10 cellular contexts compared by ENCODE assay signal in the genomic region with DNA sequence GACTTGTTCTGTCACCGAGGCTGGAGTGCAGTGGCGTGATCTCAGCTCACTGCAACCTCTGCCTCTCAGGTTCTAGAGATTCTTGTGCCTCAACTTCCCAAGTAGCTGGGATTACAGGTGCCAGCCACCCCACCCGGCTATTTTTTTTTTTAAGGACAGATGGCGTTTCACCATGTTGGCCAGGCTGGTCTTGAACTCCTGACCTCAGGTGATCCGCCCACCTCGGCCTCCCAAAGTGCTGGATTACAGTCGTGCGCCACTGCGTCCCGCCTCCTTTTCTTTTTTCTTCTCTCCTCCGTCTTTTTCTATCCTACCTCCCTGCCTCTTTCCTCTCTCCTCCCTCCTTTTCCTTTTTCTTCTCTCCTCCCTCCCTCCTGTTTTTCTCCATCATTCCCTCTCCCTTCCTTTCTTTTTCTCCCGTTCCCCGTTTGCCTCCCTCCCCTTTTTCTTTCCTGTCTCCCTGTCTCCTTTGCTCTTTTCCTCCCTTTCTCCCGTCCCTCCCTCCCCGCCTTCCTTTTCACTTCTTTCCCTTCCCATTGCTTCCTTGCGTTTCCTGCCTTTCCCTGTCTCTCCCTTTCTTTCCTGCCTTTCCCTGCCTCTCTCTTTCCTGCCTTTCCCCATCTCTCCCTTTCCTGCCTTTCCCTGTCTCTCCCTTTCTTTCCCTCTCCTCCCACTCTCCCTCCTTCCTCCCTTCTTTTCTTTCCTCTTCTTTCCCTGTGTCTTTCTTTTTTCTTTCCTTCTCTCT. TPM values are rescaled to one million over a fixed set of nuclear protein-coding genes. Genes with fewer than 3 reads are reported as not detected.
DNase-seq lines count a peak whose midpoint lies in the region; ATAC-seq and TF ChIP-seq lines count a peak whose summit lies in the region.
"Had no signal": no experiment of that assay in that cellular context is flagged by ENCODE, and none has a peak within 500 bp of the region (broad histone marks: within the 10 kb centered on the region; RNA-seq: fewer than 3 reads in every experiment).

No MANE protein-coding gene starts in this region.

- H2AFZ ChIP-seq in SK-N-SH (ENCODE audit: low read depth), result no peak overlapping the region

- H4K20me1 ChIP-seq in SK-N-SH (ENCODE audit: insufficient read depth), result peaks cover 24% of the 10 kb centered on the region

- peaks cover 49% of the 10 kb centered on the region for H3K4me1 Mint-ChIP-seq in activated CD8-positive, alpha-beta T cell treated with anti-CD3 and anti-CD28 coated beads, Interleukin-2, amount 10 ng/mL, durations not matched to agents 7 days and 5 days (ENCODE audit: low read depth)
- peaks cover 57% of the 10 kb centered on the region for H3K4me1 Mint-ChIP-seq in stimulated activated naive CD8-positive, alpha-beta T cell treated with anti-CD3 and anti-CD28 coated beads, Interleukin-15, amount 100 ng/mL, for 72 hours

- H3K27ac Mint-ChIP-seq in activated CD8-positive, alpha-beta T cell treated with anti-CD3 and anti-CD28 coated beads, Interleukin-2, amount 10 ng/mL, durations not matched to agents 7 days and 5 days, result peak overlapping the region; percentile 97
- peak overlapping the region; percentile 98 to 99 for H3K27ac Mint-ChIP-seq in stimulated activated naive CD8-positive, alpha-beta T cell treated with anti-CD3 and anti-CD28 coated beads, Interleukin-15, amount 100 ng/mL, for 72 hours

- peaks cover 7% of the 10 kb centered on the region for H3F3A ChIP-seq in SK-N-SH (replicated peaks; ENCODE audit: insufficient read depth)

- H3K36me3 ChIP-seq in SK-N-SH (replicated peaks in 1 of 2; ENCODE audit: control insufficient read depth in 1 of 2, insufficient read depth in 2 of 2, low read length in 1 of 2) (peaks cover 9 to 23% of the 10 kb centered on the region in 2 experiments), left ventricle myocardium inferior (peaks cover 24% of the 10 kb centered on the region)

- H3K4me1 ChIP-seq in SK-N-SH (ENCODE audit: control insufficient read depth in 1 of 2, insufficient read depth in 2 of 2, low read depth in 1 of 2, low read length in 1 of 2) (peaks cover 5 to 21% of the 10 kb centered on the region in 2 experiments; a peak in 2 of 4 replicates), left ventricle myocardium inferior (peaks cover 52% of the 10 kb centered on the region)

- H3K9me3 ChIP-seq in SK-N-SH (no peaks in the 10 kb centered on the region), left ventricle myocardium inferior (replicated peaks) (no peaks in the 10 kb centered on the region)

- no peaks in the 10 kb centered on the region for H3K9me3 Mint-ChIP-seq in activated CD8-positive, alpha-beta T cell treated with anti-CD3 and anti-CD28 coated beads, Interleukin-2, amount 10 ng/mL, durations not matched to agents 7 days and 5 days (ENCODE audit: insufficient read depth)
- no peaks in the 10 kb centered on the region for H3K9me3 Mint-ChIP-seq in stimulated activated naive CD8-positive, alpha-beta T cell treated with anti-CD3 and anti-CD28 coated beads, Interleukin-15, amount 100 ng/mL, for 72 hours

- DNase-seq in SK-N-SH (no peak), left ventricle myocardium inferior (no peak), HK-2 (ENCODE audit: unreplicated experiment) (no peak)
- no peak for DNase-seq in activated CD8-positive, alpha-beta T cell treated with anti-CD3 and anti-CD28 coated beads, Interleukin-2, amount 10 ng/mL, durations not matched to agents 7 days and 5 days
- no peak for DNase-seq in stimulated activated naive CD8-positive, alpha-beta T cell treated with anti-CD3 and anti-CD28 coated beads, Interleukin-15, amount 100 ng/mL, for 72 hours
- DNase-seq in stimulated activated CD4-positive, alpha-beta T cell treated with anti-CD3 and anti-CD28 coated beads, Interleukin-4, amount 100 ng/mL, for 4 hours, result no peak
- DNase-seq: activated effector memory CD4-positive, alpha-beta T cell treated with Interleukin-2 at 50 U/mL for 16 hours; NCI-H526 had no signal

- H3K4me3 Mint-ChIP-seq in activated CD8-positive, alpha-beta T cell treated with anti-CD3 and anti-CD28 coated beads, Interleukin-2, amount 10 ng/mL, durations not matched to agents 7 days and 5 days, result peak overlapping the region; percentile 92
- H3K4me3 Mint-ChIP-seq in stimulated activated naive CD8-positive, alpha-beta T cell treated with anti-CD3 and anti-CD28 coated beads, Interleukin-15, amount 100 ng/mL, for 72 hours, result peak overlapping the region; percentile 98 to 99

- POLR2A ChIA-PET in SK-N-SH (lab: Yijun Ruan, JAX), result no interaction called here
- POLR2A ChIA-PET in activated CD8-positive, alpha-beta T cell treated with anti-CD3 and anti-CD28 coated beads, Interleukin-2, amount 10 ng/mL, durations not matched to agents 7 days and 5 days (lab: Charles Lee), result no interaction called here

- H3K27me3 Mint-ChIP-seq in activated CD8-positive, alpha-beta T cell treated with anti-CD3 and anti-CD28 coated beads, Interleukin-2, amount 10 ng/mL, durations not matched to agents 7 days and 5 days (ENCODE audit: low read depth), result no peaks in the 10 kb centered on the region
- no peaks in the 10 kb centered on the region for H3K27me3 Mint-ChIP-seq in stimulated activated naive CD8-positive, alpha-beta T cell treated with anti-CD3 and anti-CD28 coated beads, Interleukin-15, amount 100 ng/mL, for 72 hours

- WGBS in SK-N-SH (ENCODE audit: low lambda C conversion rate), result 79% methylated on average over 16 of the region's 16 CpGs

- no peak for ATAC-seq in SK-N-SH treated with all-trans-retinoic acid at 6 μM for 48 hours
- no peak for ATAC-seq in activated CD8-positive, alpha-beta T cell treated with anti-CD3 and anti-CD28 coated beads, Interleukin-2, amount 10 ng/mL, durations not matched to agents 7 days and 5 days
- ATAC-seq in stimulated activated naive CD8-positive, alpha-beta T cell treated with anti-CD3 and anti-CD28 coated beads, Interleukin-15, amount 100 ng/mL, for 72 hours, result no peak
- ATAC-seq in GM19023 (IDR thresholded peaks at IDR 0.05; ENCODE audit: unreplicated experiment), result no peak

- TF ChIP-seq RAD21 in SK-N-SH (IDR thresholded peaks at IDR 0.05; ENCODE audit: low read length), result no peak

- intact Hi-C loops in left ventricle myocardium inferior (cut with micrococcal nuclease), result no loop called here

- no peak for TF ChIP-seq EP300 in SK-N-SH (IDR thresholded peaks at IDR 0.05; ENCODE audit: borderline replicate concordance in 1 of 2, low read depth in 1 of 2, low read length in 1 of 2)

- peaks cover 62% of the 10 kb centered on the region for H3K79me2 ChIP-seq in SK-N-SH (ENCODE audit: insufficient read depth)

- CTCF ChIA-PET in SK-N-SH (lab: Yijun Ruan, JAX), result no interaction called here
- CTCF ChIA-PET in activated CD8-positive, alpha-beta T cell treated with anti-CD3 and anti-CD28 coated beads, Interleukin-2, amount 10 ng/mL, durations not matched to agents 7 days and 5 days (lab: Charles Lee), result no interaction called here

- TF ChIP-seq CTCF in SK-N-SH (IDR thresholded peaks at IDR 0.05) (no peak), left ventricle myocardium inferior (IDR thresholded peaks at IDR 0.05; ENCODE audit: borderline replicate concordance) (no peak)

- H3K9me2 ChIP-seq in SK-N-SH, result no peaks in the 10 kb centered on the region

- H3K27me3 ChIP-seq in SK-N-SH (ENCODE audit: insufficient read depth), result no peaks in the 10 kb centered on the region
- no peaks in the 10 kb centered on the region for H3K27me3 ChIP-seq in left ventricle myocardium inferior (ENCODE audit: low read depth)

- H3K27ac ChIP-seq in SK-N-SH (ENCODE audit: low read depth in 2 of 2, low read length in 1 of 2) (no peak overlapping the region), left ventricle myocardium inferior (replicated peaks) (peak overlapping the region; percentile 100)

- H3K4me3 ChIP-seq in SK-N-SH (ENCODE audit: low read depth in 2 of 2, low read length in 1 of 2) (peak overlapping the region in 1 of 2 experiments; percentile 69; a peak in 2 of 4 replicates), left ventricle myocardium inferior (peak overlapping the region; percentile 100)

- peak overlapping the region; percentile 99 for H3K4me2 ChIP-seq in SK-N-SH

- H3K36me3 Mint-ChIP-seq in activated CD8-positive, alpha-beta T cell treated with anti-CD3 and anti-CD28 coated beads, Interleukin-2, amount 10 ng/mL, durations not matched to agents 7 days and 5 days (ENCODE audit: low read depth), result peaks cover 52% of the 10 kb centered on the region

- peak overlapping the region; percentile 96; the same call in 1 of the 2 replicates for H3K9ac ChIP-seq in SK-N-SH

TF ChIP-seq in SK-N-SH, 30 proteins besides CTCF, POLR2A, EP300 and RAD21 (continues in another document):
- TF ChIP-seq FOXM1 (IDR thresholded peaks at IDR 0.05; ENCODE audit: low read depth) (no peak), MXI1 (IDR thresholded peaks at IDR 0.05; ENCODE audit: low read depth, low read length) (no peak)
- TF ChIP-seq, protein P1, sequence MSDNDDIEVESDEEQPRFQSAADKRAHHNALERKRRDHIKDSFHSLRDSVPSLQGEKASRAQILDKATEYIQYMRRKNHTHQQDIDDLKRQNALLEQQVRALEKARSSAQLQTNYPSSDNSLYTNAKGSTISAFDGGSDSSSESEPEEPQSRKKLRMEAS (IDR thresholded peaks at IDR 0.05; ENCODE audit: low read depth), result no peak

TF ChIP-seq in SK-N-SH treated with all-trans-retinoic acid at 6 μM for 48 hours, 23 proteins besides CTCF, POLR2A, EP300 and RAD21 (continues in another document):
- TF ChIP-seq ZFP30 (CRISPR knock-in tag; IDR thresholded peaks at IDR 0.05), result no peak

RNA-seq across cellular contexts. Expression of a gene that starts 2.1 kb away (rescaled TPM):
- 819 and 981 TPM in 2 replicates for polyA plus RNA-seq in SK-N-SH (2012; rRNA removed)
- polyA plus RNA-seq in SK-N-SH (2012; cell fraction: cytosol; rRNA removed), result 485 and 755 TPM in 2 replicates
- 272 and 356 TPM in 2 replicates for polyA plus RNA-seq in SK-N-SH (2012; cell fraction: nucleus; rRNA removed)
- total RNA-seq in activated CD8-positive, alpha-beta T cell treated with anti-CD3 and anti-CD28 coated beads, Interleukin-2, amount 10 ng/mL, durations not matched to agents 7 days and 5 days, result 100 to 1,000 TPM; 273 to 293 TPM
- total RNA-seq in left ventricle myocardium inferior, result 158 TPM

RNA-seq across cellular contexts. Expression of a gene that starts 57.5 kb away (rescaled TPM):
- polyA plus RNA-seq in SK-N-SH (2012; rRNA removed), result not detected in 2 replicates
- 0.03 TPM in 1 of 2 replicates, not detected in the other for polyA plus RNA-seq in SK-N-SH (2012; cell fraction: cytosol; rRNA removed)
- not detected in 2 replicates for polyA plus RNA-seq in SK-N-SH (2012; cell fraction: nucleus; rRNA removed)
- under 1 TPM; 0.60 to 0.61 TPM for total RNA-seq in activated CD8-positive, alpha-beta T cell treated with anti-CD3 and anti-CD28 coated beads, Interleukin-2, amount 10 ng/mL, durations not matched to agents 7 days and 5 days
- total RNA-seq in left ventricle myocardium inferior, result 6.9 TPM

RNA-seq across cellular contexts. Expression of a gene that starts 58.7 kb away (rescaled TPM):
- polyA plus RNA-seq in SK-N-SH (2012; rRNA removed), result 34.7 and 37.7 TPM in 2 replicates
- polyA plus RNA-seq in SK-N-SH (2012; cell fraction: cytosol; rRNA removed), result 18.0 and 22.9 TPM in 2 replicates
- polyA plus RNA-seq in SK-N-SH (2012; cell fraction: nucleus; rRNA removed), result 47.0 and 65.2 TPM in 2 replicates
- 10 to 100 TPM; 45.3 to 45.9 TPM for total RNA-seq in activated CD8-positive, alpha-beta T cell treated with anti-CD3 and anti-CD28 coated beads, Interleukin-2, amount 10 ng/mL, durations not matched to agents 7 days and 5 days
- total RNA-seq in left ventricle myocardium inferior, result 36.5 TPM
